Comparison of ENCODE assay signal across 1 cellular context in the genomic region with DNA sequence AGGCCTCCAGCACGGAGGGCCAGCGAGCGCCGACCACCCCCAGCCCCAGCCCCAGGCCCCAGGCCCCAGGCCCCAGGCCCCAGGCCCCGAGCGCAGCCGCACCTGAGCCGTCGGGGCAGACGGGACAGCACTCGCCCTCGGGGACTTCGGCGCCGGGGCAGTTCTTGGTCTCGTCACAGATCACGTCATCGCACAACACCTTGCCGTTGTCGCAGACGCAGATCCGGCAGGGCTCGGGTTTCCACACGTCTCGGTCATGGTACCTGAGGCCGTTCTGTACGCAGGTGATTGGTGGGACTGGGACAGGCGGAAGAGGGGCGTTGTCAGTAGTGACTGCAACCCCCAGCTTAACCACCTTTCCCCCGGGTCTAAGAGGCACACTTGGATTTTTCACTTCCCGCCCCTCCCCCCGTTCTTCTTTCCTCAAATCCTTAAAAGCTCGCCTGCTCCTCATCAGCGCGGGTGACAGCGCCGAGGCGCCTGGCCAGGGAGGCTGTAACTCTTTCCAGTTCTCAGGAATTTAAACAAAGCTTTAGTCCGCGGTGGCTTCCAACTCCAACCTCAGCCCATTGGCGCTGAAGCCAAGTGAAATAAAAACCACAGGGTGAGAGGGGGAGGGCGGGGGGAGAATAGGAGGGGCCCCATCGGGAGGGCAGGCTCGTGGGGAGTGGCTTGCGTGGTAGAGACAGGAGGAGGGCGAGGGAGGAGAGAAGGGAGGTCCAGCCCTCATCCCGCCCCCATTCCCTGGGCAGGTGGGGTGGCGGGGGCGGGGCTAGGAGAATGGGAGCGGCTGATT.
TF ChIP-seq lines count a peak whose summit lies in the region.

No MANE protein-coding gene starts in this region.

TF ChIP-seq in H1, 55 proteins besides CTCF, POLR2A, EP300 and RAD21:
- 0 out of 2 replicates have a peak, but pooled peaks have one; percentile 40 for TF ChIP-seq RBBP5 (IDR thresholded peaks at IDR 0.05; ENCODE audit: borderline replicate concordance, low read depth, low read length)
- TF ChIP-seq KDM4A (IDR thresholded peaks at IDR 0.05; ENCODE audit: low read depth, low read length, severe bottlenecking): no peak
- TF ChIP-seq CREB1 (IDR thresholded peaks at IDR 0.05): peak; percentile 95
- TF ChIP-seq RXRA (IDR thresholded peaks at IDR 0.05; ENCODE audit: insufficient read depth, low read depth, low read length): no peak
- no peak for TF ChIP-seq POU5F1 (IDR thresholded peaks at IDR 0.05; ENCODE audit: low read depth, low read length)
- 0 out of 2 replicates have a peak, but pooled peaks have one; percentile 13 for TF ChIP-seq JUND (IDR thresholded peaks at IDR 0.05; ENCODE audit: low read length)
- no peak for TF ChIP-seq BACH1 (IDR thresholded peaks at IDR 0.05; ENCODE audit: low read length)
- peak in 1 of 2 experiments; percentile 6; a peak in 1 of 4 replicates for TF ChIP-seq SIN3A (conservative IDR thresholded peaks at IDR 0.05 in 1 of 2, IDR thresholded peaks at IDR 0.05 in 1 of 2; ENCODE audit: low read depth in 1 of 2, low read length in 2 of 2)
- 0 out of 4 replicates have a peak, but pooled peaks of 1 of the 2 experiments have one; percentile 31 for TF ChIP-seq HDAC2 (IDR thresholded peaks at IDR 0.05; ENCODE audit: borderline replicate concordance in 1 of 2, low read depth in 2 of 2, low read length in 2 of 2)
